In the genomic region with DNA sequence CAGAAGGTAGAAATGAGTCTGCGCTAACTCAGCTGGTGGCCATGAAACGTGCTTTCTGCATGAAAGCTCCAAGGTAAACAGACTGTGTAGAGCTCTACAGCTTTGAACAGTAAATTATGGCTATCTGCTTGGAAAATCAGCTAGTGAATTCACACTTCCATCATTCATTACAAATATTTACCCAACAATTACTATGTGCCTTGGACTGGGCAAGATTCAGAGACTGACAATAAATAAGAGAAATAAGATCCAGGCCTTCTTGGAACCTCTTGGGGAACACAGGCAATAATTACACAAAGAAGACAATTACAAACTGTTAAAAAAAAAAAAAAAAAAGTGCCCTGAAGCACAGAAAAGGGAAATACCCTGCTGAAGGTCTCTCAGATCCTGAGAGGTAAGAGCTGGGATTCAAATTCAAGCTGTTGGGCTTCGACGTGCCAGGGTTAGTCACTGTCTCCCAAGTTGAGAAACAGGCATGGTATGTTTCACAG, we compare ENCODE assay signal across 16 cellular contexts. TPM values are rescaled to one million over a fixed set of nuclear protein-coding genes. Genes with fewer than 3 reads are reported as not detected.
DNase-seq lines count a peak whose midpoint lies in the region; ATAC-seq, FAIRE-seq and TF ChIP-seq lines count a peak whose summit lies in the region.
"Had no signal": no experiment of that assay in that cellular context is flagged by ENCODE, and none has a peak within 500 bp of the region (broad histone marks: within the 10 kb centered on the region; RNA-seq: fewer than 3 reads in every experiment).

No MANE protein-coding gene starts in this region.

- TF ChIP-seq CTCF in kidney (IDR thresholded peaks at IDR 0.05; ENCODE audit: borderline replicate concordance, extremely low read depth, insufficient read depth) (no peak), GM10266 (IDR thresholded peaks at IDR 0.05; ENCODE audit: control insufficient read depth, insufficient read depth, low read depth, missing control alignments) (no peak)
- TF ChIP-seq CTCF in CD8-positive, alpha-beta T cell (IDR thresholded peaks at IDR 0.05), result no peak

- no peaks in the 10 kb centered on the region for H3K4me1 Mint-ChIP-seq in CD8-positive, alpha-beta T cell (ENCODE audit: low read depth)

- POLR2A ChIA-PET in CD8-positive, alpha-beta T cell (lab: Charles Lee), result no interaction called here

- no peaks in the 10 kb centered on the region for H3K9me3 Mint-ChIP-seq in CD8-positive, alpha-beta T cell

- peak overlapping the region; percentile 69 to 73 for H3K27ac ChIP-seq in kidney (ENCODE audit: low read depth in 2 of 2, low read length in 2 of 2)
- no peak overlapping the region for H3K27ac ChIP-seq in CD8-positive, alpha-beta T cell (ENCODE audit: low read depth, low read length)
- H3K27ac ChIP-seq: A549, esophagus squamous epithelium had no signal

- DNase-seq in COLO668 (lab: John Stamatoyannopoulos, UW; ENCODE audit: unreplicated experiment) (peak; percentile 40), NCI-H1105 treated with DMSO at 0.1 percent for 48 hours (lab: John Stamatoyannopoulos, UW) (peak; percentile 86), NCI-H69 (lab: John Stamatoyannopoulos, UW) (peak; percentile 98), kidney (no peak), GM10266 (ENCODE audit: extremely low spot score) (no peak), T-helper 2 cell (no peak)
- DNase-seq in CD8-positive, alpha-beta T cell, result no peak
- DNase-seq: activated T-cell treated with anti-CD3 and anti-CD28 coated beads, Interleukin-2, amount 50 U/mL, for 1 hour; esophagus squamous epithelium; IMR-90; NCI-H187 treated with DMSO at 0.1 percent for 48 hours; stimulated activated CD4-positive, alpha-beta T cell treated with anti-CD3 and anti-CD28 coated beads, Interleukin-12 subunit alpha, Interleukin-12 subunit beta, amount 100 ng/mL, for 4 hours; T-helper 1 cell had no signal

- FAIRE-seq in kidney (lab: Jason Lieb, UNC), result no peak
- FAIRE-seq: A549 had no signal

- H3K9ac ChIP-seq in kidney (ENCODE audit: low read length in 2 of 2), result peak overlapping the region in 1 of 2 donors; percentile 12

- CTCF ChIA-PET in CD8-positive, alpha-beta T cell (lab: Charles Lee), result no interaction called here

- H3K4me3 ChIP-seq in kidney (ENCODE audit: low read length in 2 of 2), result peak overlapping the region; percentile 9 to 13
- no peak overlapping the region for H3K4me3 ChIP-seq in CD8-positive, alpha-beta T cell (ENCODE audit: low read depth, low read length)
- H3K4me3 ChIP-seq: A549, esophagus squamous epithelium had no signal

- H3K4me3 Mint-ChIP-seq in CD8-positive, alpha-beta T cell, result no peak overlapping the region
- H3K4me3 Mint-ChIP-seq: mesothelial cell of epicardium had no signal

- intact Hi-C loops in kidney (cut with DNase I), result no loop called here
- intact Hi-C loops in CD8-positive, alpha-beta T cell (cut with DNase I, micrococcal nuclease), result no loop called here

- no peaks in the 10 kb centered on the region for H3K9me3 ChIP-seq in kidney (ENCODE audit: control insufficient read depth in 1 of 2, low read length in 2 of 2)
- H3K9me3 ChIP-seq in CD8-positive, alpha-beta T cell (ENCODE audit: low read length), result no peaks in the 10 kb centered on the region
- H3K9me3 ChIP-seq: A549, esophagus squamous epithelium had no signal

- H3K36me3 Mint-ChIP-seq in CD8-positive, alpha-beta T cell, result no peaks in the 10 kb centered on the region

- H3K27me3 ChIP-seq in CD8-positive, alpha-beta T cell (ENCODE audit: insufficient read depth, low read length), result no peaks in the 10 kb centered on the region
- H3K27me3 ChIP-seq: esophagus squamous epithelium had no signal

- H3K27me3 Mint-ChIP-seq in CD8-positive, alpha-beta T cell (ENCODE audit: low read depth), result peaks cover 7% of the 10 kb centered on the region

- H3K36me3 ChIP-seq in kidney (ENCODE audit: control insufficient read depth in 1 of 2, insufficient read depth in 2 of 2, low read length in 2 of 2), result peaks cover 0 to 4% of the 10 kb centered on the region in 2 donors
- no peaks in the 10 kb centered on the region for H3K36me3 ChIP-seq in CD8-positive, alpha-beta T cell (ENCODE audit: insufficient read depth, low read length)
- H3K36me3 ChIP-seq: esophagus squamous epithelium had no signal

- ATAC-seq in HG02970 (IDR thresholded peaks at IDR 0.05; ENCODE audit: low FRiP score, unreplicated experiment), result no peak
- no peak for ATAC-seq in CD8-positive, alpha-beta T cell
- ATAC-seq: A549 had no signal

- no peak overlapping the region for H3K27ac Mint-ChIP-seq in CD8-positive, alpha-beta T cell
- H3K27ac Mint-ChIP-seq: mesothelial cell of epicardium had no signal

- peaks cover 13 to 73% of the 10 kb centered on the region in 2 donors for H3K4me1 ChIP-seq in kidney (ENCODE audit: control insufficient read depth in 1 of 2, insufficient read depth in 1 of 2, low read depth in 1 of 2, low read length in 2 of 2)
- no peaks in the 10 kb centered on the region for H3K4me1 ChIP-seq in CD8-positive, alpha-beta T cell (ENCODE audit: insufficient read depth, low read length)
- H3K4me1 ChIP-seq: A549, esophagus squamous epithelium had no signal

RNA-seq across cellular contexts. Expression of gene TSPAN12, which starts 15.8 kb away (rescaled TPM):
- total RNA-seq in kidney, result 76.5 TPM
- polyA plus RNA-seq in kidney (ENCODE audit: insufficient read depth, low read depth, low replicate concordance), result 44.2 TPM
- total RNA-seq in CD8-positive, alpha-beta T cell, result not detected

Comparison
In these comparisons a context has a peak if more than half of its experiments do, and no peak if none do; other contexts are left out.
1. DNase-seq: peak in COLO668 (single experiment), NCI-H1105 treated with DMSO at 0.1 percent for 48 hours (single experiment) and NCI-H69 (single experiment); none in kidney (single experiment), GM10266 (single experiment), T-helper 2 cell (0 of 5) and CD8-positive, alpha-beta T cell (0 of 7).
2. RNA of gene TSPAN12, which starts 15.8 kb away (total RNA-seq): 76.5 TPM in kidney (single experiment); not detected in CD8-positive, alpha-beta T cell; every median in the first group is over 10 times any median in the second.